ENCODE assay signal across 1 cellular context in the genomic region with DNA sequence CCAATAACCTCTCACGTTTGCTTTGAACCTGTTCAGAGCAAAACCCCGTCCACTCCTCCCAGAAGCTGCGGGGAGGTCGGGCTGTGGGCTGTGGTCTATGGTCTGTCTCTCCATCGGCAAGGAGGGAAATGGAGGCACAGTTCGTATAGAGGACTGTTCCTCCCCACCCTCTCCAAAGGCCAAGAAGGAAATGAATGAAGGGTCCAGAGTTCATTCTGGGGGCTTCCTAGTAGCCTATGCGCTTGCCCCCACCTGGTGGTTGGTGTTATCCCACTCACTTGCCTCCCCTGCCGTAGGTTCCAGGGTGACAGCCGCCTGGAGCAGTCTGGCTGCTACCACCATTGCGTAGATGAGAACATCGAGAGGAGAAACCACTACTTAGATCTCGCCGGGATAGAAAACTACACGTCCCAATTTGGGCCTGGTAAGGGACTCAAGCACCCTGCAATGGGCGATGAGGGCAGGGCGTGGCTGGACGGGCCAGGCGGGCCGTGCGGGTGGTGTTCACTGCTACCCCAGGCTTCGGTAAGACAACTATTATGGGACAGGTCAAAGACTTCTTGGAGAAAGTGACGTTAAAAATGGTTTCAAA.
TF ChIP-seq lines count a peak whose summit lies in the region.

No MANE protein-coding gene starts in this region.

TF ChIP-seq in HepG2, 621 proteins besides CTCF, POLR2A, EP300 and RAD21 (continued from another document and continues in another):
- TF ChIP-seq, protein P1, sequence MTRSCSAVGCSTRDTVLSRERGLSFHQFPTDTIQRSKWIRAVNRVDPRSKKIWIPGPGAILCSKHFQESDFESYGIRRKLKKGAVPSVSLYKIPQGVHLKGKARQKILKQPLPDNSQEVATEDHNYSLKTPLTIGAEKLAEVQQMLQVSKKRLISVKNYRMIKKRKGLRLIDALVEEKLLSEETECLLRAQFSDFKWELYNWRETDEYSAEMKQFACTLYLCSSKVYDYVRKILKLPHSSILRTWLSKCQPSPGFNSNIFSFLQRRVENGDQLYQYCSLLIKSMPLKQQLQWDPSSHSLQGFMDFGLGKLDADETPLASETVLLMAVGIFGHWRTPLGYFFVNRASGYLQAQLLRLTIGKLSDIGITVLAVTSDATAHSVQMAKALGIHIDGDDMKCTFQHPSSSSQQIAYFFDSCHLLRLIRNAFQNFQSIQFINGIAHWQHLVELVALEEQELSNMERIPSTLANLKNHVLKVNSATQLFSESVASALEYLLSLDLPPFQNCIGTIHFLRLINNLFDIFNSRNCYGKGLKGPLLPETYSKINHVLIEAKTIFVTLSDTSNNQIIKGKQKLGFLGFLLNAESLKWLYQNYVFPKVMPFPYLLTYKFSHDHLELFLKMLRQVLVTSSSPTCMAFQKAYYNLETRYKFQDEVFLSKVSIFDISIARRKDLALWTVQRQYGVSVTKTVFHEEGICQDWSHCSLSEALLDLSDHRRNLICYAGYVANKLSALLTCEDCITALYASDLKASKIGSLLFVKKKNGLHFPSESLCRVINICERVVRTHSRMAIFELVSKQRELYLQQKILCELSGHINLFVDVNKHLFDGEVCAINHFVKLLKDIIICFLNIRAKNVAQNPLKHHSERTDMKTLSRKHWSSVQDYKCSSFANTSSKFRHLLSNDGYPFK (CRISPR knock-in tag; IDR thresholded peaks at IDR 0.05; ENCODE audit: borderline replicate concordance): no peak
- TF ChIP-seq, protein P2, sequence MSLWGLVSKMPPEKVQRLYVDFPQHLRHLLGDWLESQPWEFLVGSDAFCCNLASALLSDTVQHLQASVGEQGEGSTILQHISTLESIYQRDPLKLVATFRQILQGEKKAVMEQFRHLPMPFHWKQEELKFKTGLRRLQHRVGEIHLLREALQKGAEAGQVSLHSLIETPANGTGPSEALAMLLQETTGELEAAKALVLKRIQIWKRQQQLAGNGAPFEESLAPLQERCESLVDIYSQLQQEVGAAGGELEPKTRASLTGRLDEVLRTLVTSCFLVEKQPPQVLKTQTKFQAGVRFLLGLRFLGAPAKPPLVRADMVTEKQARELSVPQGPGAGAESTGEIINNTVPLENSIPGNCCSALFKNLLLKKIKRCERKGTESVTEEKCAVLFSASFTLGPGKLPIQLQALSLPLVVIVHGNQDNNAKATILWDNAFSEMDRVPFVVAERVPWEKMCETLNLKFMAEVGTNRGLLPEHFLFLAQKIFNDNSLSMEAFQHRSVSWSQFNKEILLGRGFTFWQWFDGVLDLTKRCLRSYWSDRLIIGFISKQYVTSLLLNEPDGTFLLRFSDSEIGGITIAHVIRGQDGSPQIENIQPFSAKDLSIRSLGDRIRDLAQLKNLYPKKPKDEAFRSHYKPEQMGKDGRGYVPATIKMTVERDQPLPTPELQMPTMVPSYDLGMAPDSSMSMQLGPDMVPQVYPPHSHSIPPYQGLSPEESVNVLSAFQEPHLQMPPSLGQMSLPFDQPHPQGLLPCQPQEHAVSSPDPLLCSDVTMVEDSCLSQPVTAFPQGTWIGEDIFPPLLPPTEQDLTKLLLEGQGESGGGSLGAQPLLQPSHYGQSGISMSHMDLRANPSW (CRISPR knock-in tag; IDR thresholded peaks at IDR 0.05; ENCODE audit: borderline replicate concordance): no peak
- no peak for TF ChIP-seq ZNF337 (CRISPR knock-in tag; IDR thresholded peaks at IDR 0.05; ENCODE audit: borderline replicate concordance, low read depth)
- no peak for TF ChIP-seq TMF1 (CRISPR knock-in tag; IDR thresholded peaks at IDR 0.05; ENCODE audit: low read depth)
- 0 out of 2 replicates have a peak, but pooled peaks have one; percentile 64 for TF ChIP-seq NFE2L1 (CRISPR knock-in tag; IDR thresholded peaks at IDR 0.05; ENCODE audit: borderline replicate concordance)
- TF ChIP-seq FLYWCH1 (CRISPR knock-in tag; IDR thresholded peaks at IDR 0.05): no peak
- TF ChIP-seq JUND (CRISPR knock-in tag; IDR thresholded peaks at IDR 0.05): no peak
- TF ChIP-seq ZNF773 (CRISPR knock-in tag; IDR thresholded peaks at IDR 0.05; ENCODE audit: borderline replicate concordance): no peak
- no peak for TF ChIP-seq REXO4 (CRISPR knock-in tag; IDR thresholded peaks at IDR 0.05; ENCODE audit: borderline replicate concordance)
- TF ChIP-seq NR3C1 (CRISPR knock-in tag; IDR thresholded peaks at IDR 0.05): no peak
- TF ChIP-seq ZNF382 (CRISPR knock-in tag; IDR thresholded peaks at IDR 0.05; ENCODE audit: borderline replicate concordance): no peak
- no peak for TF ChIP-seq CENPT (CRISPR knock-in tag; IDR thresholded peaks at IDR 0.05; ENCODE audit: low read depth)
- TF ChIP-seq REL (CRISPR knock-in tag; conservative IDR thresholded peaks at IDR 0.05): no peak
- no peak for TF ChIP-seq MIER3 (CRISPR knock-in tag; IDR thresholded peaks at IDR 0.05; ENCODE audit: borderline replicate concordance)
- peak; percentile 83 for TF ChIP-seq RBM22 (optimal IDR thresholded peaks at IDR 0.05; ENCODE audit: low read length)
- TF ChIP-seq MEIS2 (CRISPR knock-in tag; IDR thresholded peaks at IDR 0.05): no peak
- TF ChIP-seq, protein P3, sequence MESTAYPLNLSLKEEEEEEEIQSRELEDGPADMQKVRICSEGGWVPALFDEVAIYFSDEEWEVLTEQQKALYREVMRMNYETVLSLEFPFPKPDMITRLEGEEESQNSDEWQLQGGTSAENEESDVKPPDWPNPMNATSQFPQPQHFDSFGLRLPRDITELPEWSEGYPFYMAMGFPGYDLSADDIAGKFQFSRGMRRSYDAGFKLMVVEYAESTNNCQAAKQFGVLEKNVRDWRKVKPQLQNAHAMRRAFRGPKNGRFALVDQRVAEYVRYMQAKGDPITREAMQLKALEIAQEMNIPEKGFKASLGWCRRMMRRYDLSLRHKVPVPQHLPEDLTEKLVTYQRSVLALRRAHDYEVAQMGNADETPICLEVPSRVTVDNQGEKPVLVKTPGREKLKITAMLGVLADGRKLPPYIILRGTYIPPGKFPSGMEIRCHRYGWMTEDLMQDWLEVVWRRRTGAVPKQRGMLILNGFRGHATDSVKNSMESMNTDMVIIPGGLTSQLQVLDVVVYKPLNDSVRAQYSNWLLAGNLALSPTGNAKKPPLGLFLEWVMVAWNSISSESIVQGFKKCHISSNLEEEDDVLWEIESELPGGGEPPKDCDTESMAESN (CRISPR knock-in tag; conservative IDR thresholded peaks at IDR 0.05): no peak
- TF ChIP-seq, protein P4, sequence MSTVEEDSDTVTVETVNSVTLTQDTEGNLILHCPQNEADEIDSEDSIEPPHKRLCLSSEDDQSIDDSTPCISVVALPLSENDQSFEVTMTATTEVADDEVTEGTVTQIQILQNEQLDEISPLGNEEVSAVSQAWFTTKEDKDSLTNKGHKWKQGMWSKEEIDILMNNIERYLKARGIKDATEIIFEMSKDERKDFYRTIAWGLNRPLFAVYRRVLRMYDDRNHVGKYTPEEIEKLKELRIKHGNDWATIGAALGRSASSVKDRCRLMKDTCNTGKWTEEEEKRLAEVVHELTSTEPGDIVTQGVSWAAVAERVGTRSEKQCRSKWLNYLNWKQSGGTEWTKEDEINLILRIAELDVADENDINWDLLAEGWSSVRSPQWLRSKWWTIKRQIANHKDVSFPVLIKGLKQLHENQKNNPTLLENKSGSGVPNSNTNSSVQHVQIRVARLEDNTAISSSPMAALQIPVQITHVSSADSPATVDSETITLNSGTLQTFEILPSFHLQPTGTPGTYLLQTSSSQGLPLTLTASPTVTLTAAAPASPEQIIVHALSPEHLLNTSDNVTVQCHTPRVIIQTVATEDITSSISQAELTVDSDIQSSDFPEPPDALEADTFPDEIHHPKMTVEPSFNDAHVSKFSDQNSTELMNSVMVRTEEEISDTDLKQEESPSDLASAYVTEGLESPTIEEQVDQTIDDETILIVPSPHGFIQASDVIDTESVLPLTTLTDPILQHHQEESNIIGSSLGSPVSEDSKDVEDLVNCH (CRISPR knock-in tag; IDR thresholded peaks at IDR 0.05): no peak
- no peak for TF ChIP-seq ZNF644 (CRISPR knock-in tag; IDR thresholded peaks at IDR 0.05; ENCODE audit: low read depth)
- TF ChIP-seq ZFYVE20 (CRISPR knock-in tag; IDR thresholded peaks at IDR 0.05; ENCODE audit: borderline replicate concordance, low read depth): no peak
- no peak for TF ChIP-seq ZC3H13 (CRISPR knock-in tag; IDR thresholded peaks at IDR 0.05)
- no peak for TF ChIP-seq NCOA5 (CRISPR knock-in tag; IDR thresholded peaks at IDR 0.05)
- no peak for TF ChIP-seq ZNF883 (CRISPR knock-in tag; IDR thresholded peaks at IDR 0.05; ENCODE audit: not compliant biosample characterization)
- no peak for TF ChIP-seq HDAC2 (CRISPR knock-in tag; IDR thresholded peaks at IDR 0.05)
- TF ChIP-seq WIZ (CRISPR knock-in tag; IDR thresholded peaks at IDR 0.05): no peak
- TF ChIP-seq, protein P5, sequence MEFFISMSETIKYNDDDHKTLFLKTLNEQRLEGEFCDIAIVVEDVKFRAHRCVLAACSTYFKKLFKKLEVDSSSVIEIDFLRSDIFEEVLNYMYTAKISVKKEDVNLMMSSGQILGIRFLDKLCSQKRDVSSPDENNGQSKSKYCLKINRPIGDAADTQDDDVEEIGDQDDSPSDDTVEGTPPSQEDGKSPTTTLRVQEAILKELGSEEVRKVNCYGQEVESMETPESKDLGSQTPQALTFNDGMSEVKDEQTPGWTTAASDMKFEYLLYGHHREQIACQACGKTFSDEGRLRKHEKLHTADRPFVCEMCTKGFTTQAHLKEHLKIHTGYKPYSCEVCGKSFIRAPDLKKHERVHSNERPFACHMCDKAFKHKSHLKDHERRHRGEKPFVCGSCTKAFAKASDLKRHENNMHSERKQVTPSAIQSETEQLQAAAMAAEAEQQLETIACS (CRISPR knock-in tag; IDR thresholded peaks at IDR 0.05): no peak
- no peak for TF ChIP-seq SKI (IDR thresholded peaks at IDR 0.05; ENCODE audit: partially characterized antibody)
- no peak for TF ChIP-seq SATB2 (CRISPR knock-in tag; IDR thresholded peaks at IDR 0.05)
- TF ChIP-seq POLR2AphosphoS5 (IDR thresholded peaks at IDR 0.05; ENCODE audit: low read depth, low read length): peak; percentile 8; the same call in 1 of the 2 replicates
- TF ChIP-seq, protein P6, sequence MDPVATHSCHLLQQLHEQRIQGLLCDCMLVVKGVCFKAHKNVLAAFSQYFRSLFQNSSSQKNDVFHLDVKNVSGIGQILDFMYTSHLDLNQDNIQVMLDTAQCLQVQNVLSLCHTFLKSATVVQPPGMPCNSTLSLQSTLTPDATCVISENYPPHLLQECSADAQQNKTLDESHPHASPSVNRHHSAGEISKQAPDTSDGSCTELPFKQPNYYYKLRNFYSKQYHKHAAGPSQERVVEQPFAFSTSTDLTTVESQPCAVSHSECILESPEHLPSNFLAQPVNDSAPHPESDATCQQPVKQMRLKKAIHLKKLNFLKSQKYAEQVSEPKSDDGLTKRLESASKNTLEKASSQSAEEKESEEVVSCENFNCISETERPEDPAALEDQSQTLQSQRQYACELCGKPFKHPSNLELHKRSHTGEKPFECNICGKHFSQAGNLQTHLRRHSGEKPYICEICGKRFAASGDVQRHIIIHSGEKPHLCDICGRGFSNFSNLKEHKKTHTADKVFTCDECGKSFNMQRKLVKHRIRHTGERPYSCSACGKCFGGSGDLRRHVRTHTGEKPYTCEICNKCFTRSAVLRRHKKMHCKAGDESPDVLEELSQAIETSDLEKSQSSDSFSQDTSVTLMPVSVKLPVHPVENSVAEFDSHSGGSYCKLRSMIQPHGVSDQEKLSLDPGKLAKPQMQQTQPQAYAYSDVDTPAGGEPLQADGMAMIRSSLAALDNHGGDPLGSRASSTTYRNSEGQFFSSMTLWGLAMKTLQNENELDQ (CRISPR knock-in tag; IDR thresholded peaks at IDR 0.05; ENCODE audit: borderline replicate concordance): no peak
- TF ChIP-seq MTF2 (CRISPR knock-in tag; IDR thresholded peaks at IDR 0.05; ENCODE audit: borderline replicate concordance): no peak
- TF ChIP-seq, protein P7, sequence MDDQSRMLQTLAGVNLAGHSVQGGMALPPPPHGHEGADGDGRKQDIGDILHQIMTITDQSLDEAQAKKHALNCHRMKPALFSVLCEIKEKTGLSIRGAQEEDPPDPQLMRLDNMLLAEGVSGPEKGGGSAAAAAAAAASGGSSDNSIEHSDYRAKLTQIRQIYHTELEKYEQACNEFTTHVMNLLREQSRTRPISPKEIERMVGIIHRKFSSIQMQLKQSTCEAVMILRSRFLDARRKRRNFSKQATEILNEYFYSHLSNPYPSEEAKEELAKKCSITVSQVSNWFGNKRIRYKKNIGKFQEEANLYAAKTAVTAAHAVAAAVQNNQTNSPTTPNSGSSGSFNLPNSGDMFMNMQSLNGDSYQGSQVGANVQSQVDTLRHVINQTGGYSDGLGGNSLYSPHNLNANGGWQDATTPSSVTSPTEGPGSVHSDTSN (CRISPR knock-in tag; IDR thresholded peaks at IDR 0.05; ENCODE audit: borderline replicate concordance): no peak
- TF ChIP-seq ZNF260 (CRISPR knock-in tag; IDR thresholded peaks at IDR 0.05; ENCODE audit: borderline replicate concordance, low read depth): no peak
- TF ChIP-seq, protein P8, sequence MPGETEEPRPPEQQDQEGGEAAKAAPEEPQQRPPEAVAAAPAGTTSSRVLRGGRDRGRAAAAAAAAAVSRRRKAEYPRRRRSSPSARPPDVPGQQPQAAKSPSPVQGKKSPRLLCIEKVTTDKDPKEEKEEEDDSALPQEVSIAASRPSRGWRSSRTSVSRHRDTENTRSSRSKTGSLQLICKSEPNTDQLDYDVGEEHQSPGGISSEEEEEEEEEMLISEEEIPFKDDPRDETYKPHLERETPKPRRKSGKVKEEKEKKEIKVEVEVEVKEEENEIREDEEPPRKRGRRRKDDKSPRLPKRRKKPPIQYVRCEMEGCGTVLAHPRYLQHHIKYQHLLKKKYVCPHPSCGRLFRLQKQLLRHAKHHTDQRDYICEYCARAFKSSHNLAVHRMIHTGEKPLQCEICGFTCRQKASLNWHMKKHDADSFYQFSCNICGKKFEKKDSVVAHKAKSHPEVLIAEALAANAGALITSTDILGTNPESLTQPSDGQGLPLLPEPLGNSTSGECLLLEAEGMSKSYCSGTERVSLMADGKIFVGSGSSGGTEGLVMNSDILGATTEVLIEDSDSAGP (CRISPR knock-in tag; IDR thresholded peaks at IDR 0.05; ENCODE audit: borderline replicate concordance): peak; percentile 31; the same call in 1 of the 2 replicates
- no peak for TF ChIP-seq JDP2 (CRISPR knock-in tag; IDR thresholded peaks at IDR 0.05; ENCODE audit: borderline replicate concordance)
- TF ChIP-seq ZNF343 (CRISPR knock-in tag; IDR thresholded peaks at IDR 0.05): no peak
- TF ChIP-seq, protein P9, sequence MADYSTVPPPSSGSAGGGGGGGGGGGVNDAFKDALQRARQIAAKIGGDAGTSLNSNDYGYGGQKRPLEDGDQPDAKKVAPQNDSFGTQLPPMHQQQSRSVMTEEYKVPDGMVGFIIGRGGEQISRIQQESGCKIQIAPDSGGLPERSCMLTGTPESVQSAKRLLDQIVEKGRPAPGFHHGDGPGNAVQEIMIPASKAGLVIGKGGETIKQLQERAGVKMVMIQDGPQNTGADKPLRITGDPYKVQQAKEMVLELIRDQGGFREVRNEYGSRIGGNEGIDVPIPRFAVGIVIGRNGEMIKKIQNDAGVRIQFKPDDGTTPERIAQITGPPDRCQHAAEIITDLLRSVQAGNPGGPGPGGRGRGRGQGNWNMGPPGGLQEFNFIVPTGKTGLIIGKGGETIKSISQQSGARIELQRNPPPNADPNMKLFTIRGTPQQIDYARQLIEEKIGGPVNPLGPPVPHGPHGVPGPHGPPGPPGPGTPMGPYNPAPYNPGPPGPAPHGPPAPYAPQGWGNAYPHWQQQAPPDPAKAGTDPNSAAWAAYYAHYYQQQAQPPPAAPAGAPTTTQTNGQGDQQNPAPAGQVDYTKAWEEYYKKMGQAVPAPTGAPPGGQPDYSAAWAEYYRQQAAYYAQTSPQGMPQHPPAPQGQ (CRISPR knock-in tag; IDR thresholded peaks at IDR 0.05; ENCODE audit: borderline replicate concordance): no peak
- TF ChIP-seq ZNF614 (CRISPR knock-in tag; IDR thresholded peaks at IDR 0.05; ENCODE audit: borderline replicate concordance): no peak
